8 cellular contexts compared by ENCODE assay signal in genomic region chr4:99949999-99950912, GRCh38. TPM values are rescaled to one million over a fixed set of nuclear protein-coding genes. Genes with fewer than 3 reads are reported as not detected.
DNase-seq lines count a peak whose midpoint lies in the region; ATAC-seq and TF ChIP-seq lines count a peak whose summit lies in the region.

Gene H2AZ1, minus strand, starts transcription at chr4:99950275. Its CDS starts 105 bp downstream, at chr4:99950170.

- TF ChIP-seq CTCF in KMS-11 (conservative IDR thresholded peaks at IDR 0.05; ENCODE audit: low read depth, low read length) (no peak), Panc1 (IDR thresholded peaks at IDR 0.05) (no peak), esophagus muscularis mucosa (IDR thresholded peaks at IDR 0.05) (no peak)

- H3K4me3 Mint-ChIP-seq in activated T-cell treated with anti-CD3 and anti-CD28 coated beads, Interleukin-2, amount 50 U/mL, for 4 hours = no peak within 1 kb of the TSS

- H3K4me3 ChIP-seq in KMS-11 (IDR thresholded peaks at IDR 0.05; ENCODE audit: insufficient read depth, low read depth, low read length) = no peak within 1 kb of the TSS
- peak within 1 kb of the TSS; percentile 90 for H3K4me3 ChIP-seq in Panc1 (ENCODE audit: low read depth in 2 of 2, low read length in 2 of 2)
- H3K4me3 ChIP-seq in esophagus muscularis mucosa = peak within 1 kb of the TSS; percentile 89 to 94 (median 90)
- peak within 1 kb of the TSS; percentile 90 to 97 for H3K4me3 ChIP-seq in muscle layer of colon (ENCODE audit: low read depth in 1 of 2, low read length in 2 of 2)

- H3K9ac ChIP-seq in KMS-11 = peak within 1 kb of the TSS; percentile 95
- H3K9ac ChIP-seq in muscle layer of colon (ENCODE audit: low read length) = peak within 1 kb of the TSS; percentile 59

- WGBS in esophagus muscularis mucosa = under 1% methylated on average over 60 of the region's 76 CpGs

- CTCF ChIA-PET in Panc1 (lab: Charles Lee) = no interaction called here

- peaks cover 14% of the 10 kb centered on the region; the same call in 1 of the 2 replicates for H3K36me3 ChIP-seq in KMS-11 (ENCODE audit: insufficient read depth)
- peaks cover 12% of the 10 kb centered on the region for H3K36me3 ChIP-seq in Panc1 (ENCODE audit: control insufficient read depth, insufficient read depth, low read length)
- H3K36me3 ChIP-seq in esophagus muscularis mucosa = peaks cover 0 to 8% (median 2%) of the 10 kb centered on the region in 4 donors
- H3K36me3 ChIP-seq in muscle layer of colon (ENCODE audit: insufficient read depth, low read length) = no peaks in the 10 kb centered on the region

- no peaks in the 10 kb centered on the region for H3K9me3 Mint-ChIP-seq in activated T-cell treated with anti-CD3 and anti-CD28 coated beads, Interleukin-2, amount 50 U/mL, for 4 hours

- no peaks in the 10 kb centered on the region for H3K9me3 ChIP-seq in Panc1 (ENCODE audit: control insufficient read depth, insufficient read depth, low read depth, low read length)
- H3K9me3 ChIP-seq in esophagus muscularis mucosa = no peaks in the 10 kb centered on the region
- H3K9me3 ChIP-seq in muscle layer of colon (ENCODE audit: low read length) = no peaks in the 10 kb centered on the region

- H3K36me3 Mint-ChIP-seq in activated T-cell treated with anti-CD3 and anti-CD28 coated beads, Interleukin-2, amount 50 U/mL, for 4 hours (ENCODE audit: insufficient read depth) = peaks cover 12% of the 10 kb centered on the region

- H3K4me1 ChIP-seq in KMS-11 (ENCODE audit: low read depth, poor library complexity, severe bottlenecking) (peaks cover 29% of the 10 kb centered on the region), Panc1 (ENCODE audit: control insufficient read depth, insufficient read depth, low read length) (peaks cover 11% of the 10 kb centered on the region), esophagus muscularis mucosa (peaks cover 35 to 41% (median 36%) of the 10 kb centered on the region in 4 donors), muscle layer of colon (ENCODE audit: insufficient read depth, low read length) (peaks cover 21% of the 10 kb centered on the region)

- ATAC-seq in GM21786 (IDR thresholded peaks at IDR 0.05; ENCODE audit: unreplicated experiment) (peak; percentile 54), Panc1 (peak; percentile 83)
- peak; percentile 69 to 73 for ATAC-seq in activated T-cell treated with anti-CD3 and anti-CD28 coated beads, Interleukin-2, amount 50 U/mL, for 4 hours

- H3K4me2 ChIP-seq in KMS-11 = peak within 1 kb of the TSS; percentile 86

- TF ChIP-seq POLR2A in esophagus muscularis mucosa (IDR thresholded peaks at IDR 0.05; ENCODE audit: low read depth) = peak; percentile 91

- intact Hi-C loops in Panc1 (cut with micrococcal nuclease; ENCODE audit: unreplicated experiment) = loop anchor here (5.0 to 10.0 kb wide), 2 partner anchors 55 to 388 kb away; partner anchors contain the start of genes LAMTOR3 and TRMT10A
- intact Hi-C loops in esophagus muscularis mucosa (cut with DNase I) = loop anchor here (2.0 to 10.0 kb wide), 3 partner anchors 133 to 387 kb away; partner anchors contain the start of gene DAPP1

- no peak for TF ChIP-seq EP300 in esophagus muscularis mucosa (IDR thresholded peaks at IDR 0.05)

- in situ Hi-C loops in Panc1 (cut with HindIII; ENCODE audit: low pct_unique_long_range_greater_than_20kb, low sequenced_read_pairs) = no loop called here

- peak within 1 kb of the TSS; percentile 69 for H2AFZ ChIP-seq in KMS-11 (ENCODE audit: low read depth)

- peaks cover 13% of the 10 kb centered on the region for H4K20me1 ChIP-seq in KMS-11 (ENCODE audit: insufficient read depth)

- H3K27me3 Mint-ChIP-seq in activated T-cell treated with anti-CD3 and anti-CD28 coated beads, Interleukin-2, amount 50 U/mL, for 4 hours (ENCODE audit: low read depth) = no peaks in the 10 kb centered on the region

- BruUV-seq in Panc1 (replicated peaks; lab: Mats Ljungman, UMichigan) = TSS peak; percentile 75

- POLR2A ChIA-PET in Panc1 (lab: Charles Lee) = no interaction called here

- peaks cover 25% of the 10 kb centered on the region for H3K4me1 Mint-ChIP-seq in activated T-cell treated with anti-CD3 and anti-CD28 coated beads, Interleukin-2, amount 50 U/mL, for 4 hours (ENCODE audit: low read depth)

- peaks cover 37% of the 10 kb centered on the region for H3K79me2 ChIP-seq in KMS-11 (ENCODE audit: insufficient read depth, low read depth)

- no peaks in the 10 kb centered on the region for H3K27me3 ChIP-seq in KMS-11 (ENCODE audit: insufficient read depth, low read depth)
- H3K27me3 ChIP-seq in Panc1 (ENCODE audit: control insufficient read depth, insufficient read depth, low read length) = no peaks in the 10 kb centered on the region
- no peaks in the 10 kb centered on the region for H3K27me3 ChIP-seq in esophagus muscularis mucosa
- H3K27me3 ChIP-seq in muscle layer of colon (ENCODE audit: control insufficient read depth in 1 of 2, insufficient read depth in 2 of 2, low read length in 2 of 2) = no peaks in the 10 kb centered on the region

- H3K27ac ChIP-seq in KMS-11 (peak within 1 kb of the TSS; percentile 97), Panc1 (ENCODE audit: low read length) (peak within 1 kb of the TSS; percentile 90), esophagus muscularis mucosa (replicated peaks in 1 of 4) (peak within 1 kb of the TSS; percentile 93 to 98 (median 97)), muscle layer of colon (ENCODE audit: low read depth, low read length) (peak within 1 kb of the TSS; percentile 89)

- DNase-seq in DMS79 treated with DMSO at 0.1 percent for 48 hours (lab: John Stamatoyannopoulos, UW) (peak; percentile 88), Panc1 (ENCODE audit: low read depth, low spot score) (peak; percentile 86), esophagus muscularis mucosa (ENCODE audit: extremely low spot score) (peak; percentile 100)
- peak; percentile 96 for DNase-seq in activated T-cell treated with anti-CD3 and anti-CD28 coated beads, Interleukin-2, amount 50 U/mL, for 4 hours
- DNase-seq in stimulated activated CD8-positive, alpha-beta memory T cell treated with anti-CD3 and anti-CD28 coated beads, Interleukin-7, amount 100 ng/mL, for 24 hours (ENCODE audit: low read depth) = peak; percentile 96

RNA-seq across cellular contexts. Expression of gene H2AZ1, which starts in this region (rescaled TPM):
- total RNA-seq in Panc1 (2021; ENCODE audit: unreplicated experiment) = 450 TPM
- polyA plus RNA-seq in Panc1 (2012; ENCODE audit: insufficient read length) = 452 TPM
- 100 to 1,000 TPM; 358 to 431 (median 388) TPM for total RNA-seq in activated T-cell treated with anti-CD3 and anti-CD28 coated beads, Interleukin-2, amount 50 U/mL, for 4 hours
- 100 to 1,000 TPM; 173 to 247 (median 195) TPM for total RNA-seq in esophagus muscularis mucosa
